Comparison of ENCODE assay signal across 25 cellular contexts in genomic region chr2:25938345-25938744, GRCh38. TPM values are rescaled to one million over a fixed set of nuclear protein-coding genes. Genes with fewer than 3 reads are reported as not detected.
DNase-seq lines count a peak whose midpoint lies in the region; ATAC-seq and TF ChIP-seq lines count a peak whose summit lies in the region.
"Had no signal": no experiment of that assay in that cellular context is flagged by ENCODE, and none has a peak within 500 bp of the region (broad histone marks: within the 10 kb centered on the region; RNA-seq: fewer than 3 reads in every experiment).

No MANE protein-coding gene starts in this region.

- no peak overlapping the region for H3K9ac ChIP-seq in mammary epithelial cell (ENCODE audit: insufficient read depth, low read length)

- no peak overlapping the region for H3K4me3 Mint-ChIP-seq in activated naive CD8-positive, alpha-beta T cell treated with anti-CD3 and anti-CD28 coated beads, Interleukin-2, amount 50 U/mL, for 24 hours
- H3K4me3 Mint-ChIP-seq: activated CD8-positive, alpha-beta memory T cell treated with anti-CD3 and anti-CD28 coated beads, Interleukin-2, amount 10 ng/mL, durations not matched to agents 7 days and 5 days; activated naive CD8-positive, alpha-beta T cell treated with anti-CD3 and anti-CD28 coated beads, Interleukin-2, amount 10 ng/mL, durations not matched to agents 7 days and 5 days; activated T-helper 17 cell treated with anti-CD3 and anti-CD28 coated beads, Interleukin-2, amount 50 U/mL, for 72 hours; T-cell had no signal

- H3K9me3 Mint-ChIP-seq in activated naive CD8-positive, alpha-beta T cell treated with anti-CD3 and anti-CD28 coated beads, Interleukin-2, amount 50 U/mL, for 24 hours = no peaks in the 10 kb centered on the region
- H3K9me3 Mint-ChIP-seq: activated naive CD8-positive, alpha-beta T cell treated with anti-CD3 and anti-CD28 coated beads, Interleukin-2, amount 10 ng/mL, durations not matched to agents 7 days and 5 days; activated T-helper 17 cell treated with anti-CD3 and anti-CD28 coated beads, Interleukin-2, amount 50 U/mL, for 72 hours; T-cell had no signal

- no peak overlapping the region for H2AFZ ChIP-seq in mammary epithelial cell (ENCODE audit: low read depth, low read length)

- ATAC-seq in gastrocnemius medialis (peak; percentile 93 to 97), HG03025 (IDR thresholded peaks at IDR 0.05; ENCODE audit: low FRiP score, unreplicated experiment) (no peak)
- ATAC-seq in activated naive CD8-positive, alpha-beta T cell treated with anti-CD3 and anti-CD28 coated beads, Interleukin-2, amount 50 U/mL, for 24 hours = no peak
- ATAC-seq: activated CD8-positive, alpha-beta memory T cell treated with anti-CD3 and anti-CD28 coated beads, Interleukin-2, amount 10 ng/mL, durations not matched to agents 7 days and 5 days; activated T-helper 17 cell treated with anti-CD3 and anti-CD28 coated beads, Interleukin-2, amount 50 U/mL, for 72 hours; T-cell had no signal

- H4K20me1 ChIP-seq in mammary epithelial cell (ENCODE audit: insufficient read depth, low read length) = no peaks in the 10 kb centered on the region

- intact Hi-C loops in dorsolateral prefrontal cortex (cut with DNase I) (no loop called here), gastrocnemius medialis (cut with DNase I; ENCODE audit: low total_unique reads) (loop anchor here (5.0 kb wide), 1 partner anchor 86 kb away; no protein-coding TSS in a partner anchor), mammary epithelial cell (cut with micrococcal nuclease) (no loop called here)

- in situ Hi-C loops in gastrocnemius medialis (cut with MboI; ENCODE audit: low sequenced_read_pairs in 4 of 4) = no loop called here
- in situ Hi-C loops in mammary epithelial cell (cut with MboI; ENCODE audit: low sequenced_read_pairs in 2 of 2) = no loop called here

- CTCF ChIA-PET in mammary epithelial cell (lab: Charles Lee; ENCODE audit: low non-redundant PET) = no interaction called here

- peak; percentile 73 for DNase-seq in Ammon's horn (ENCODE audit: low spot score)
- DNase-seq in dorsolateral prefrontal cortex = peak in 7 of 10 donors; percentile 38 to 73 (median 47)
- peak; percentile 28 to 38 for DNase-seq in hippocampal formation (lab: John Stamatoyannopoulos, UW)
- peak; percentile 68 to 77 for DNase-seq in gastrocnemius medialis
- no peak for DNase-seq in kidney glomerular epithelial cell (lab: John Stamatoyannopoulos, UW)
- no peak for DNase-seq in mammary epithelial cell
- no peak for DNase-seq in activated naive CD8-positive, alpha-beta T cell treated with anti-CD3 and anti-CD28 coated beads, Interleukin-2, amount 50 U/mL, for 24 hours
- DNase-seq: 8988T; activated CD4-positive, alpha-beta T cell treated with anti-CD3 and anti-CD28 coated beads for 4 hours; activated CD8-positive, alpha-beta memory T cell treated with anti-CD3 and anti-CD28 coated beads, Interleukin-2, amount 10 ng/mL, durations not matched to agents 7 days and 5 days; activated naive CD8-positive, alpha-beta T cell treated with anti-CD3 and anti-CD28 coated beads, Interleukin-2, amount 10 ng/mL, durations not matched to agents 7 days and 5 days; AML-193; COR-L47; NCI-H1694 treated with DMSO at 0.1 percent for 48 hours; NCI-H82; right lobe of liver; SHP77 treated with DMSO at 0.1 percent for 48 hours; T-cell; upper lobe of left lung had no signal

- no peak overlapping the region for H3K4me3 ChIP-seq in dorsolateral prefrontal cortex
- no peak overlapping the region for H3K4me3 ChIP-seq in gastrocnemius medialis
- no peak overlapping the region for H3K4me3 ChIP-seq in mammary epithelial cell (replicated peaks in 1 of 3; ENCODE audit: insufficient read depth in 1 of 3, low read depth in 2 of 3, low read length in 3 of 3)
- H3K4me3 ChIP-seq: breast epithelium, HAP-1, mucosa of descending colon, right lobe of liver, upper lobe of left lung had no signal

- H3K36me3 ChIP-seq in gastrocnemius medialis (no peaks in the 10 kb centered on the region), mammary epithelial cell (ENCODE audit: insufficient read depth, low read length) (peaks cover 2% of the 10 kb centered on the region)
- H3K36me3 ChIP-seq: breast epithelium, HAP-1, right lobe of liver, upper lobe of left lung had no signal

- dilution Hi-C loops in mammary epithelial cell (cut with HindIII; ENCODE audit: low sequenced_read_pairs) = no loop called here

- no peaks in the 10 kb centered on the region for H3K4me1 Mint-ChIP-seq in activated naive CD8-positive, alpha-beta T cell treated with anti-CD3 and anti-CD28 coated beads, Interleukin-2, amount 50 U/mL, for 24 hours
- H3K4me1 Mint-ChIP-seq: activated CD8-positive, alpha-beta memory T cell treated with anti-CD3 and anti-CD28 coated beads, Interleukin-2, amount 10 ng/mL, durations not matched to agents 7 days and 5 days; activated naive CD8-positive, alpha-beta T cell treated with anti-CD3 and anti-CD28 coated beads, Interleukin-2, amount 10 ng/mL, durations not matched to agents 7 days and 5 days; activated T-helper 17 cell treated with anti-CD3 and anti-CD28 coated beads, Interleukin-2, amount 50 U/mL, for 72 hours; T-cell had no signal

- H3K4me1 ChIP-seq in gastrocnemius medialis = peaks cover 28 to 32% of the 10 kb centered on the region in 2 donors
- no peaks in the 10 kb centered on the region for H3K4me1 ChIP-seq in mammary epithelial cell (ENCODE audit: insufficient read depth, low read length)
- H3K4me1 ChIP-seq: breast epithelium, right lobe of liver, upper lobe of left lung had no signal

- 69% methylated on average over 6 of the region's 6 CpGs for WGBS in mammary epithelial cell (ENCODE audit: low coverage, missing lambda C conversion rate)

- no peak overlapping the region for H3K4me2 ChIP-seq in mammary epithelial cell (ENCODE audit: insufficient read depth, low read depth, low read length)

- TF ChIP-seq CTCF in dorsolateral prefrontal cortex (IDR thresholded peaks at IDR 0.05 in 54 of 56, conservative IDR thresholded peaks at IDR 0.05 in 2 of 56; ENCODE audit: low read depth in 1 of 56, partially characterized antibody in 56 of 56) (no peak), gastrocnemius medialis (IDR thresholded peaks at IDR 0.05 in 4 of 5, conservative IDR thresholded peaks at IDR 0.05 in 1 of 5) (no peak), mammary epithelial cell (conservative IDR thresholded peaks at IDR 0.05 in 1 of 2, IDR thresholded peaks at IDR 0.05 in 1 of 2; ENCODE audit: extremely low read depth in 1 of 2, insufficient read depth in 1 of 2, low read depth in 1 of 2, low read length in 2 of 2) (no peak)

- no peaks in the 10 kb centered on the region for H3K9me3 ChIP-seq in gastrocnemius medialis
- H3K9me3 ChIP-seq in mammary epithelial cell (replicated peaks; ENCODE audit: insufficient read depth, low read length) = no peaks in the 10 kb centered on the region
- H3K9me3 ChIP-seq: breast epithelium, HAP-1, mucosa of descending colon, neutrophil, right lobe of liver, upper lobe of left lung had no signal

- no peaks in the 10 kb centered on the region for H3K79me2 ChIP-seq in mammary epithelial cell (ENCODE audit: insufficient read depth, low read length)

- H3K27me3 ChIP-seq in dorsolateral prefrontal cortex (no peaks in the 10 kb centered on the region), gastrocnemius medialis (no peaks in the 10 kb centered on the region), mammary epithelial cell (ENCODE audit: insufficient read depth, low read length) (no peaks in the 10 kb centered on the region)
- H3K27me3 ChIP-seq: breast epithelium, neutrophil, right lobe of liver, upper lobe of left lung had no signal

- no peaks in the 10 kb centered on the region for H3K27me3 Mint-ChIP-seq in activated naive CD8-positive, alpha-beta T cell treated with anti-CD3 and anti-CD28 coated beads, Interleukin-2, amount 50 U/mL, for 24 hours
- H3K27me3 Mint-ChIP-seq: activated CD8-positive, alpha-beta memory T cell treated with anti-CD3 and anti-CD28 coated beads, Interleukin-2, amount 10 ng/mL, durations not matched to agents 7 days and 5 days; activated naive CD8-positive, alpha-beta T cell treated with anti-CD3 and anti-CD28 coated beads, Interleukin-2, amount 10 ng/mL, durations not matched to agents 7 days and 5 days; activated T-helper 17 cell treated with anti-CD3 and anti-CD28 coated beads, Interleukin-2, amount 50 U/mL, for 72 hours; T-cell had no signal

- no peaks in the 10 kb centered on the region for H3K36me3 Mint-ChIP-seq in activated naive CD8-positive, alpha-beta T cell treated with anti-CD3 and anti-CD28 coated beads, Interleukin-2, amount 50 U/mL, for 24 hours (ENCODE audit: low read depth)
- H3K36me3 Mint-ChIP-seq: activated naive CD8-positive, alpha-beta T cell treated with anti-CD3 and anti-CD28 coated beads, Interleukin-2, amount 10 ng/mL, durations not matched to agents 7 days and 5 days; T-cell had no signal

- H3K27ac Mint-ChIP-seq in activated naive CD8-positive, alpha-beta T cell treated with anti-CD3 and anti-CD28 coated beads, Interleukin-2, amount 50 U/mL, for 24 hours = no peak overlapping the region
- H3K27ac Mint-ChIP-seq: activated CD8-positive, alpha-beta memory T cell treated with anti-CD3 and anti-CD28 coated beads, Interleukin-2, amount 10 ng/mL, durations not matched to agents 7 days and 5 days; activated naive CD8-positive, alpha-beta T cell treated with anti-CD3 and anti-CD28 coated beads, Interleukin-2, amount 10 ng/mL, durations not matched to agents 7 days and 5 days; T-cell had no signal

- no peak for TF ChIP-seq POLR2A in gastrocnemius medialis (IDR thresholded peaks at IDR 0.05)

- H3K27ac ChIP-seq in dorsolateral prefrontal cortex (peak overlapping the region in 56 of 59 donors; percentile 1 to 93 (median 79)), gastrocnemius medialis (peak overlapping the region; percentile 64 to 85 (median 72)), mammary epithelial cell (ENCODE audit: insufficient read depth, low read depth, low read length) (no peak overlapping the region)
- H3K27ac ChIP-seq: breast epithelium, neutrophil, right lobe of liver, upper lobe of left lung had no signal

- no TSS peak for BruUV-seq in mammary epithelial cell (replicated peaks; lab: Mats Ljungman, UMichigan)

RNA-seq across cellular contexts. Expression of gene KIF3C, which starts 44.0 kb away (rescaled TPM):
- 100 to 1,000 TPM in 119 of 120 experiments, 10 to 100 TPM in 1; 82.2 to 364 (median 248) TPM for total RNA-seq in dorsolateral prefrontal cortex
- total RNA-seq in gastrocnemius medialis = 1 to 10 TPM; 1.1 to 4.4 (median 2.1) TPM
- total RNA-seq in mammary epithelial cell = 10 to 100 TPM; 30.7 to 35.3 TPM
- polyA plus RNA-seq in mammary epithelial cell = 9.1 TPM
- 30.3 TPM for polyA minus RNA-seq in mammary epithelial cell

Comparison
In these comparisons a context has a peak if more than half of its experiments do, and no peak if none do; other contexts are left out.
1. DNase-seq: peak in Ammon's horn (single experiment), dorsolateral prefrontal cortex (7 of 10), hippocampal formation (2 of 2) and gastrocnemius medialis (2 of 2); none in kidney glomerular epithelial cell (single experiment), mammary epithelial cell (single experiment) and activated naive CD8-positive, alpha-beta T cell treated with anti-CD3 and anti-CD28 coated beads, Interleukin-2, amount 50 U/mL, for 24 hours (single experiment).
2. ATAC-seq: peak in gastrocnemius medialis (2 of 2); none in activated naive CD8-positive, alpha-beta T cell treated with anti-CD3 and anti-CD28 coated beads, Interleukin-2, amount 50 U/mL, for 24 hours (single experiment) and HG03025 (single experiment).
3. RNA of gene KIF3C, which starts 44.0 kb away (total RNA-seq): 82.2 to 364 TPM in dorsolateral prefrontal cortex and 30.7 to 35.3 TPM in mammary epithelial cell; 1.1 to 4.4 TPM in gastrocnemius medialis; every median in the first group is over 4 times any median in the second.